ENCODE assay signal across 19 cellular contexts in the genomic region with DNA sequence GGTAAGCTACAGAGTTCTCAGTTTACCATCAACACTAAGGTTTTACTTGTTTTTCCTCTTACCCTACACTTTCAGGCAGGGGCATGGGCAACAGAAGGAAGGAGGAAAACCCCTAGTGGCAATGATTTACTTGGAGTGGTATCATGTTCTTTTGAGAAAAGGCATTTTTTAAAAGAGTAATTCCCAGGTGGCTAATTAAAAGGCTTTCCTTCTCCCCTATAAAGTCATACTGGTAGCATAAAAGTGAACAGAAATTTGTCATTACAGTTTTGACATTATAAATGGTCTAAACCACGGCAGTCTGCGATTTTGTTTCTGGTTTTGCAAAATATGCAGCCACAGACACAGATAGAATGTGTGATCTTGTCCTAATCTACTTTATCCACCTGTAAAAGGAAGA. TPM values are rescaled to one million over a fixed set of nuclear protein-coding genes. Genes with fewer than 3 reads are reported as not detected.
A peak's percentile ranks its signal among the peaks of the same experiment; 100 is the strongest.
DNase-seq lines count a peak whose midpoint lies in the region; ATAC-seq and TF ChIP-seq lines count a peak whose summit lies in the region.
"Had no signal": no experiment of that assay in that cellular context is flagged by ENCODE, and none has a peak within 500 bp of the region (broad histone marks: within the 10 kb centered on the region; RNA-seq: fewer than 3 reads in every experiment).

No MANE protein-coding gene starts in this region.

- H3K27ac ChIP-seq in MM.1S (ENCODE audit: low read length): no peak overlapping the region
- H3K27ac ChIP-seq: GM23248, HL-60 had no signal

- no peaks in the 10 kb centered on the region for H3K79me2 ChIP-seq in MM.1S (ENCODE audit: low read length)

- peaks cover 37% of the 10 kb centered on the region for H3K36me3 Mint-ChIP-seq in activated naive CD4-positive, alpha-beta T cell treated with anti-CD3 and anti-CD28 coated beads, Interleukin-2, amount 10 ng/mL, durations not matched to agents 7 days and 5 days
- H3K36me3 Mint-ChIP-seq in activated naive CD4-positive, alpha-beta T cell treated with anti-CD3 and anti-CD28 coated beads, Interleukin-2, amount 50 U/mL, for 72 hours: peaks cover 10 to 28% of the 10 kb centered on the region in 2 donors
- H3K36me3 Mint-ChIP-seq in activated CD8-positive, alpha-beta memory T cell treated with anti-CD3 and anti-CD28 coated beads, Interleukin-2, amount 10 ng/mL, durations not matched to agents 7 days and 5 days: peaks cover 40% of the 10 kb centered on the region

- DNase-seq in activated naive CD4-positive, alpha-beta T cell treated with anti-CD3 and anti-CD28 coated beads, Interleukin-2, amount 10 ng/mL, durations not matched to agents 7 days and 5 days: no peak
- no peak for DNase-seq in activated naive CD4-positive, alpha-beta T cell treated with anti-CD3 and anti-CD28 coated beads, Interleukin-2, amount 50 U/mL, for 72 hours (ENCODE audit: low spot score in 2 of 2)
- no peak for DNase-seq in activated CD8-positive, alpha-beta memory T cell treated with anti-CD3 and anti-CD28 coated beads, Interleukin-2, amount 10 ng/mL, durations not matched to agents 7 days and 5 days
- no peak for DNase-seq in MM.1S
- DNase-seq in NCI-H526 treated with DMSO at 0.1 percent for 48 hours (lab: John Stamatoyannopoulos, UW): no peak
- DNase-seq: C1 segment of cervical spinal cord, GF-D8, GM23248, MV-4-11, NCI-H1417, NCI-H1930, NCI-H510A had no signal

- no peaks in the 10 kb centered on the region for H3K4me1 ChIP-seq in MM.1S (ENCODE audit: low read length)

- no peaks in the 10 kb centered on the region for H3K9me3 Mint-ChIP-seq in activated naive CD4-positive, alpha-beta T cell treated with anti-CD3 and anti-CD28 coated beads, Interleukin-2, amount 10 ng/mL, durations not matched to agents 7 days and 5 days
- no peaks in the 10 kb centered on the region for H3K9me3 Mint-ChIP-seq in activated naive CD4-positive, alpha-beta T cell treated with anti-CD3 and anti-CD28 coated beads, Interleukin-2, amount 50 U/mL, for 72 hours
- H3K9me3 Mint-ChIP-seq in activated CD8-positive, alpha-beta memory T cell treated with anti-CD3 and anti-CD28 coated beads, Interleukin-2, amount 10 ng/mL, durations not matched to agents 7 days and 5 days (ENCODE audit: low read depth): no peaks in the 10 kb centered on the region

- no peaks in the 10 kb centered on the region for H4K20me1 ChIP-seq in MM.1S (ENCODE audit: insufficient read depth, low read length)

- no peak overlapping the region for H3K4me3 Mint-ChIP-seq in activated naive CD4-positive, alpha-beta T cell treated with anti-CD3 and anti-CD28 coated beads, Interleukin-2, amount 10 ng/mL, durations not matched to agents 7 days and 5 days
- no peak overlapping the region for H3K4me3 Mint-ChIP-seq in activated CD8-positive, alpha-beta memory T cell treated with anti-CD3 and anti-CD28 coated beads, Interleukin-2, amount 10 ng/mL, durations not matched to agents 7 days and 5 days

- TF ChIP-seq CTCF in MM.1S (IDR thresholded peaks at IDR 0.05; ENCODE audit: low read length): no peak

- no peaks in the 10 kb centered on the region for H3K27me3 Mint-ChIP-seq in activated naive CD4-positive, alpha-beta T cell treated with anti-CD3 and anti-CD28 coated beads, Interleukin-2, amount 10 ng/mL, durations not matched to agents 7 days and 5 days
- H3K27me3 Mint-ChIP-seq in activated CD8-positive, alpha-beta memory T cell treated with anti-CD3 and anti-CD28 coated beads, Interleukin-2, amount 10 ng/mL, durations not matched to agents 7 days and 5 days: no peaks in the 10 kb centered on the region

- peaks cover 13% of the 10 kb centered on the region for H3K36me3 ChIP-seq in MM.1S (replicated peaks; ENCODE audit: insufficient read depth, low read length)

- peak overlapping the region; percentile 33 for H3K27ac Mint-ChIP-seq in activated naive CD4-positive, alpha-beta T cell treated with anti-CD3 and anti-CD28 coated beads, Interleukin-2, amount 10 ng/mL, durations not matched to agents 7 days and 5 days
- H3K27ac Mint-ChIP-seq in activated naive CD4-positive, alpha-beta T cell treated with anti-CD3 and anti-CD28 coated beads, Interleukin-2, amount 50 U/mL, for 72 hours: no peak overlapping the region
- H3K27ac Mint-ChIP-seq in activated CD8-positive, alpha-beta memory T cell treated with anti-CD3 and anti-CD28 coated beads, Interleukin-2, amount 10 ng/mL, durations not matched to agents 7 days and 5 days: no peak overlapping the region

- ATAC-seq in activated naive CD4-positive, alpha-beta T cell treated with anti-CD3 and anti-CD28 coated beads, Interleukin-2, amount 50 U/mL, for 72 hours: no peak
- ATAC-seq in GM21786 (IDR thresholded peaks at IDR 0.05; ENCODE audit: unreplicated experiment): peak; percentile 38
- peak; percentile 62 for ATAC-seq in HG03457 (IDR thresholded peaks at IDR 0.05; ENCODE audit: unreplicated experiment)
- ATAC-seq in activated CD8-positive, alpha-beta memory T cell treated with anti-CD3 and anti-CD28 coated beads, Interleukin-2, amount 10 ng/mL, durations not matched to agents 7 days and 5 days: no peak
- ATAC-seq: HCT116, Panc1 had no signal

- no peak overlapping the region for H3K9ac ChIP-seq in MM.1S (ENCODE audit: low read length)
- H3K9ac ChIP-seq: GM23248 had no signal

- peaks cover 3% of the 10 kb centered on the region; the same call in 1 of the 2 replicates for H3F3A ChIP-seq in MM.1S (ENCODE audit: insufficient read depth, low read length)

- H3K9me2 ChIP-seq in MM.1S (replicated peaks; ENCODE audit: insufficient read depth, low read length): no peaks in the 10 kb centered on the region

- no peaks in the 10 kb centered on the region for H3K9me3 ChIP-seq in MM.1S (replicated peaks; ENCODE audit: insufficient read depth, low read length)

- no peak overlapping the region for H2AFZ ChIP-seq in MM.1S (ENCODE audit: low read length)
- H2AFZ ChIP-seq: GM23248 had no signal

- no peaks in the 10 kb centered on the region for H3K4me1 Mint-ChIP-seq in activated naive CD4-positive, alpha-beta T cell treated with anti-CD3 and anti-CD28 coated beads, Interleukin-2, amount 10 ng/mL, durations not matched to agents 7 days and 5 days
- peaks cover 2% of the 10 kb centered on the region for H3K4me1 Mint-ChIP-seq in activated CD8-positive, alpha-beta memory T cell treated with anti-CD3 and anti-CD28 coated beads, Interleukin-2, amount 10 ng/mL, durations not matched to agents 7 days and 5 days

- no peak overlapping the region for H3K4me3 ChIP-seq in MM.1S (ENCODE audit: low read length)
- H3K4me3 ChIP-seq: GM23248 had no signal

- no peak overlapping the region for H3K4me2 ChIP-seq in MM.1S (ENCODE audit: low read depth, low read length)

- CTCF ChIA-PET in activated naive CD4-positive, alpha-beta T cell treated with anti-CD3 and anti-CD28 coated beads, Interleukin-2, amount 10 ng/mL, durations not matched to agents 7 days and 5 days (lab: Charles Lee): no interaction called here
- CTCF ChIA-PET in activated CD8-positive, alpha-beta memory T cell treated with anti-CD3 and anti-CD28 coated beads, Interleukin-2, amount 10 ng/mL, durations not matched to agents 7 days and 5 days (lab: Charles Lee): no interaction called here

- H3K27me3 ChIP-seq in MM.1S (replicated peaks; ENCODE audit: insufficient read depth, low read length): no peaks in the 10 kb centered on the region

RNA-seq across cellular contexts. Expression of a gene that starts 30.9 kb away (rescaled TPM):
- not detected for total RNA-seq in activated naive CD4-positive, alpha-beta T cell treated with anti-CD3 and anti-CD28 coated beads, Interleukin-2, amount 50 U/mL, for 72 hours
- not detected for total RNA-seq in activated CD8-positive, alpha-beta memory T cell treated with anti-CD3 and anti-CD28 coated beads, Interleukin-2, amount 10 ng/mL, durations not matched to agents 7 days and 5 days
- total RNA-seq: Daoy, GM23248, SK-MEL-5 had no signal

Comparison
In these comparisons a context has a peak if more than half of its experiments do, and no peak if none do; other contexts are left out.
1. ATAC-seq: peak in GM21786 (single experiment) and HG03457 (single experiment); none in activated naive CD4-positive, alpha-beta T cell treated with anti-CD3 and anti-CD28 coated beads, Interleukin-2, amount 50 U/mL, for 72 hours (0 of 2) and activated CD8-positive, alpha-beta memory T cell treated with anti-CD3 and anti-CD28 coated beads, Interleukin-2, amount 10 ng/mL, durations not matched to agents 7 days and 5 days (single experiment).